In genomic region chr5:115336964-115337363, GRCh38 we compare ENCODE assay signal across 23 cellular contexts.
"Had no signal": no experiment of that assay in that cellular context is flagged by ENCODE, and none has a peak within 500 bp of the region (broad histone marks: within the 10 kb centered on the region; RNA-seq: fewer than 3 reads in every experiment).

No MANE protein-coding gene starts in this region.

- H3K27me3 ChIP-seq: colonic mucosa, foreskin keratinocyte, heart right ventricle had no signal

- ATAC-seq: effector memory CD8-positive, alpha-beta T cell; esophagus mucosa; foreskin keratinocyte; heart right ventricle; lower lobe of right lung had no signal

- H3K4me3 ChIP-seq: colonic mucosa, heart right ventricle, left ventricle myocardium inferior, lower lobe of right lung, mucosa of descending colon had no signal

- H3K4me1 ChIP-seq: colonic mucosa, foreskin keratinocyte, heart right ventricle, left ventricle myocardium inferior, lower lobe of right lung had no signal

- DNase-seq: cerebellar nuclear complex; colonic mucosa; cortex of kidney; effector CD8-positive, alpha-beta T cell; effector memory CD8-positive, alpha-beta T cell; endodermal cell; erythroblast; glutamatergic neuron; head of caudate nucleus; heart right ventricle; hypothalamus; immature natural killer cell; islet precursor cell; kidney; kidney glomerular epithelial cell; left colon; left ventricle myocardium inferior; lower lobe of right lung; mesenchymal stem cell; mucosa of descending colon had no signal

- H3K27ac ChIP-seq: colonic mucosa, epithelial cell of prostate, foreskin keratinocyte, heart right ventricle, left ventricle myocardium inferior, lower lobe of right lung had no signal

- H3K9me3 ChIP-seq: colonic mucosa, heart right ventricle, left ventricle myocardium inferior, lower lobe of right lung, mucosa of descending colon had no signal

- H3K36me3 ChIP-seq: colonic mucosa, heart right ventricle, left ventricle myocardium inferior, lower lobe of right lung had no signal
